In genomic region chr2:98713332-98714015, GRCh38 we compare ENCODE assay signal across 1 cellular context.
TF ChIP-seq lines count a peak whose summit lies in the region.

No MANE protein-coding gene starts in this region.

TF ChIP-seq in GM12878, 131 proteins besides CTCF, POLR2A, EP300 and RAD21 (continued from another document and continues in another):
- no peak for TF ChIP-seq E4F1 (IDR thresholded peaks at IDR 0.05; ENCODE audit: borderline replicate concordance, partially characterized antibody)
- no peak for TF ChIP-seq YY1 (IDR thresholded peaks at IDR 0.05; ENCODE audit: low read depth, low read length)
- TF ChIP-seq CUX1 (IDR thresholded peaks at IDR 0.05; ENCODE audit: insufficient replicate concordance, low read depth, low read length) = peak; percentile 69
- TF ChIP-seq NR2C2 (IDR thresholded peaks at IDR 0.05; ENCODE audit: borderline replicate concordance, control insufficient read depth, insufficient read length, low read depth) = no peak
- peak; percentile 75; the same call in 1 of the 2 replicates for TF ChIP-seq RELB (IDR thresholded peaks at IDR 0.05; ENCODE audit: low read depth)
- no peak for TF ChIP-seq SP1 (IDR thresholded peaks at IDR 0.05; ENCODE audit: low read depth, low read length)
- TF ChIP-seq DPF2 (IDR thresholded peaks at IDR 0.05) = peak; percentile 86
- TF ChIP-seq PRDM15 (CRISPR knock-in tag; IDR thresholded peaks at IDR 0.05) = no peak
- no peak for TF ChIP-seq PAX8 (IDR thresholded peaks at IDR 0.05)
- peak; percentile 99 for TF ChIP-seq NFIC (IDR thresholded peaks at IDR 0.05; ENCODE audit: low read depth, low read length)
- no peak for TF ChIP-seq KAT2A (conservative IDR thresholded peaks at IDR 0.05; ENCODE audit: control insufficient read depth, low read depth, low read length)
- no peak for TF ChIP-seq BRCA1 (IDR thresholded peaks at IDR 0.05; ENCODE audit: low read depth, low read length)
- no peak for TF ChIP-seq WRNIP1 (IDR thresholded peaks at IDR 0.05; ENCODE audit: borderline replicate concordance, low read depth, low read length)
- TF ChIP-seq RELA (IDR thresholded peaks at IDR 0.05; ENCODE audit: borderline replicate concordance, partially characterized antibody) = no peak
- no peak for TF ChIP-seq MYC (IDR thresholded peaks at IDR 0.05; ENCODE audit: insufficient read depth, insufficient read length, insufficient replicate concordance, low read length, severe bottlenecking)
- no peak; the same call in 1 of the 2 replicates for TF ChIP-seq ZBTB40 (IDR thresholded peaks at IDR 0.05; ENCODE audit: borderline replicate concordance)
- peak; percentile 79 for TF ChIP-seq IRF4 (IDR thresholded peaks at IDR 0.05; ENCODE audit: low read depth, low read length)
- no peak for TF ChIP-seq USF1 (IDR thresholded peaks at IDR 0.05; ENCODE audit: borderline replicate concordance, extremely low read length, insufficient read depth, low read depth, low read length)
- TF ChIP-seq E2F8 (IDR thresholded peaks at IDR 0.05; ENCODE audit: low read depth, partially characterized antibody) = no peak
- TF ChIP-seq TBL1XR1 (IDR thresholded peaks at IDR 0.05; ENCODE audit: low read depth, low read length) = peak; percentile 81
- peak; percentile 96 for TF ChIP-seq ZNF217 (IDR thresholded peaks at IDR 0.05)
- no peak for TF ChIP-seq KLF5 (IDR thresholded peaks at IDR 0.05; ENCODE audit: partially characterized antibody)
- TF ChIP-seq BCL3 (IDR thresholded peaks at IDR 0.05; ENCODE audit: borderline replicate concordance, insufficient read depth, low read depth, low read length, poor library complexity, severe bottlenecking) = peak; percentile 65
- TF ChIP-seq PML (IDR thresholded peaks at IDR 0.05; ENCODE audit: low read length) = 0 out of 2 replicates have a peak, but pooled peaks have one; percentile 39
- no peak for TF ChIP-seq MAX (IDR thresholded peaks at IDR 0.05; ENCODE audit: low read depth, low read length)
- TF ChIP-seq PKNOX1 (IDR thresholded peaks at IDR 0.05) = no peak
- TF ChIP-seq RBBP5 (conservative IDR thresholded peaks at IDR 0.05) = no peak
- TF ChIP-seq SIX5 (IDR thresholded peaks at IDR 0.05; ENCODE audit: low read depth, low read length, severe bottlenecking) = no peak
- no peak for TF ChIP-seq SUZ12 (IDR thresholded peaks at IDR 0.05; ENCODE audit: unreplicated experiment)
- no peak for TF ChIP-seq SMC3 (IDR thresholded peaks at IDR 0.05; ENCODE audit: borderline replicate concordance, low read length)
